Comparison of ENCODE assay signal across 8 cellular contexts in the genomic region with DNA sequence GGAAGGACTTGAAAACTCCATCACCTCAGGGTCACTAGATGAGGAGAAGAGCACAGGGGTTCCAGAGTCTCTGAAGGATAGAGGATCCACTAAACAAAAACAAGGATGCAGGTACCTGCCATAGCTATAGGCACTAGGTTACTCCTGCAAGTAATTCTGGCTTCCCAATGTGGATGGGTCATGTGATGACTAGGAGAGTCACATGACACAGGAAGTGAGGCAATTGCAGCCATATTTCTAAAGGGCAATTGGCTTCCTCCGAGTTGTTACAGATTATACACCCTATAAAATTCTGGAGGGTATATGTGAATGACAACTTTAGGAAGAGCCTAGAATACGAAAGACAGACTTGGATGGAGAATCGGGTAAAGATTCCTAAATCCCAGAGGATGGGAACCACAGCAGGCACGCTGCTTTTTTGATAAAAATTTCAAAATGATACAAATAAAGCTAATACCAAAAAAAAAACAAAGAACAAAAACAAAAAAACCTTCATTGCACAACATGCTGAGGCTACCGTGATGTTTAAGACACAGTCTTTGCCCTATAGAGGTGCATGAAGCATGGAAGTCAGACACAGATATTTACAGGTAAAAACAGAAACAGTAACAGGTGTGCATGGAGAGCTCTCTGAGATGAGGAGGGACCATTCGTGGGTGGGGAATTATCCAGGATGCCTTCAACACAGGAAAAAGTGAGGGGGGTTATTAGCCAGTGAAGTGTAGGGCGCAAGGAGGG. TPM values are rescaled to one million over a fixed set of nuclear protein-coding genes. Genes with fewer than 3 reads are reported as not detected.
A peak's percentile ranks its signal among the peaks of the same experiment; 100 is the strongest.
DNase-seq lines count a peak whose midpoint lies in the region; ATAC-seq, FAIRE-seq and TF ChIP-seq lines count a peak whose summit lies in the region.

No MANE protein-coding gene starts in this region.

- peaks cover 0 to 2% (median 0%) of the 10 kb centered on the region in 3 donors for H3K27me3 Mint-ChIP-seq in CD14-positive monocyte (ENCODE audit: low read depth in 3 of 3)

- peak overlapping the region; percentile 10 for H3K4me3 ChIP-seq in ectodermal cell (ENCODE audit: insufficient read depth, low read depth, low read length)
- peak overlapping the region in 1 of 2 donors; percentile 19 for H3K4me3 ChIP-seq in uterus

- H3K36me3 Mint-ChIP-seq in CD14-positive monocyte, result peaks cover 3 to 11% of the 10 kb centered on the region in 2 donors

- H3K27ac ChIP-seq in ectodermal cell (ENCODE audit: insufficient read depth, low read depth, low read length, poor library complexity, severe bottlenecking) (no peak overlapping the region), uterus (peak overlapping the region; percentile 18 to 24)

- H3K9me3 ChIP-seq in ectodermal cell (ENCODE audit: control insufficient read depth, low read length) (no peaks in the 10 kb centered on the region), uterus (no peaks in the 10 kb centered on the region)

- TF ChIP-seq CTCF in CD14-positive monocyte (IDR thresholded peaks at IDR 0.05) (no peak), uterus (IDR thresholded peaks at IDR 0.05) (no peak)

- WGBS in ectodermal cell, 2 experiments, result 63 to 77% methylated on average over 7 of the region's 7 CpGs

- no peak for DNase-seq in CD14-positive monocyte (ENCODE audit: low spot score)
- DNase-seq in HCEC 1CT, result peak; percentile 62
- DNase-seq in RPMI7951 (ENCODE audit: low read depth), result peak; percentile 58
- peak; percentile 93 for DNase-seq in medulla oblongata (ENCODE audit: extremely low spot score)
- peak; percentile 46 to 72 for DNase-seq in uterus
- no peak for DNase-seq in GM12891 (ENCODE audit: insufficient read length, low spot score)

- no peak for FAIRE-seq in GM12891 (lab: Jason Lieb, UNC)

- H3K27me3 ChIP-seq in ectodermal cell (ENCODE audit: control insufficient read depth, insufficient read depth, low read length, poor library complexity, severe bottlenecking) (no peaks in the 10 kb centered on the region), uterus (no peaks in the 10 kb centered on the region)

- intact Hi-C loops in CD14-positive monocyte (cut with micrococcal nuclease) (no loop called here), uterus (cut with DNase I; ENCODE audit: low total_unique reads) (no loop called here)

- H3K4me1 ChIP-seq in ectodermal cell (ENCODE audit: control insufficient read depth, insufficient read depth, low read length), result no peaks in the 10 kb centered on the region
- H3K4me1 ChIP-seq in uterus, result no peaks in the 10 kb centered on the region

- TF ChIP-seq POLR2A in uterus (IDR thresholded peaks at IDR 0.05), result no peak
- no peak for TF ChIP-seq POLR2A in GM12891 (IDR thresholded peaks at IDR 0.05; ENCODE audit: low read depth, low read length)

- H3K4me1 Mint-ChIP-seq in CD14-positive monocyte, result peaks cover 59% of the 10 kb centered on the region

- H3K36me3 ChIP-seq in ectodermal cell (ENCODE audit: control insufficient read depth, insufficient read depth, low read length) (no peaks in the 10 kb centered on the region), uterus (no peaks in the 10 kb centered on the region)

- H3K9me3 Mint-ChIP-seq in CD14-positive monocyte, result no peaks in the 10 kb centered on the region

- peak overlapping the region; percentile 55 to 62 for H3K4me3 Mint-ChIP-seq in CD14-positive monocyte

- peak overlapping the region; percentile 93 to 98 (median 97) for H3K27ac Mint-ChIP-seq in CD14-positive monocyte

- ATAC-seq in HG03196 (IDR thresholded peaks at IDR 0.05; ENCODE audit: unreplicated experiment), result no peak

TF ChIP-seq in GM12891, 5 proteins besides CTCF, POLR2A, EP300 and RAD21:
- no peak for TF ChIP-seq PAX5 (IDR thresholded peaks at IDR 0.05; ENCODE audit: insufficient read depth, low read length, severe bottlenecking)
- no peak for TF ChIP-seq POU2F2 (IDR thresholded peaks at IDR 0.05; ENCODE audit: low read depth, low read length)
- TF ChIP-seq SPI1 (IDR thresholded peaks at IDR 0.05; ENCODE audit: low read depth, low read length), result no peak
- no peak for TF ChIP-seq TAF1 (IDR thresholded peaks at IDR 0.05; ENCODE audit: low read depth, low read length)
- TF ChIP-seq POLR2AphosphoS5 (IDR thresholded peaks at IDR 0.05; ENCODE audit: low read depth, low read length), result no peak
TF ChIP-seq in GM12891: peak in this region for 0.

RNA-seq across cellular contexts. Expression of a gene that starts 10.5 kb away (rescaled TPM):
- polyA plus RNA-seq in CD14-positive monocyte, result 100 to 1,000 TPM in 1 of 2 donors, 10 to 100 TPM in 1; 86.0 to 101 TPM
- 88.3 and 97.7 TPM in 2 replicates for total RNA-seq in RPMI7951 (2014; rRNA removed; shearing (Covaris generic))
- polyA plus RNA-seq in ectodermal cell (2013, experiment 1 of 4), result 43.3 TPM
- 44.2 TPM for polyA plus RNA-seq in ectodermal cell (2013, experiment 2 of 4)
- 32.1 TPM for polyA plus RNA-seq in ectodermal cell (2013, experiment 3 of 4)
- 36.1 TPM for polyA plus RNA-seq in ectodermal cell (2013, experiment 4 of 4)
- total RNA-seq in uterus, result 10 to 100 TPM in 3 of 4 donors, 1 to 10 TPM in 1; 9.7 to 62.4 (median 26.0) TPM
- 43.0 TPM for polyA plus RNA-seq in GM12891 (2012; ENCODE audit: low read depth, missing spikeins)

RNA-seq across cellular contexts. Expression of a gene that starts 11.3 kb away (rescaled TPM):
- polyA plus RNA-seq in CD14-positive monocyte, result 1 to 10 TPM; 3.2 to 5.3 TPM
- 4.1 and 8.1 TPM in 2 replicates for total RNA-seq in RPMI7951 (2014; rRNA removed; shearing (Covaris generic))
- 56.6 TPM for polyA plus RNA-seq in ectodermal cell (2013, experiment 1 of 4)
- 55.5 TPM for polyA plus RNA-seq in ectodermal cell (2013, experiment 2 of 4)
- polyA plus RNA-seq in ectodermal cell (2013, experiment 3 of 4), result 46.8 TPM
- polyA plus RNA-seq in ectodermal cell (2013, experiment 4 of 4), result 51.5 TPM
- total RNA-seq in uterus, result 100 to 1,000 TPM in 1 of 4 donors, 10 to 100 TPM in 3; 11.8 to 101 (median 38.3) TPM
- 2.8 TPM for polyA plus RNA-seq in GM12891 (2012; ENCODE audit: low read depth, missing spikeins)

RNA-seq across cellular contexts. Expression of a gene that starts 36.3 kb away (rescaled TPM):
- polyA plus RNA-seq in CD14-positive monocyte, result 1 to 10 TPM in 1 of 2 donors, under 1 TPM in 1; 0.87 to 1.9 TPM
- total RNA-seq in RPMI7951 (2014; rRNA removed; shearing (Covaris generic)), result 3.2 and 4.2 TPM in 2 replicates
- 74.1 TPM for polyA plus RNA-seq in ectodermal cell (2013, experiment 1 of 4)
- polyA plus RNA-seq in ectodermal cell (2013, experiment 2 of 4), result 65.2 TPM
- 54.0 TPM for polyA plus RNA-seq in ectodermal cell (2013, experiment 3 of 4)
- polyA plus RNA-seq in ectodermal cell (2013, experiment 4 of 4), result 57.0 TPM
- total RNA-seq in uterus, result 10 to 100 TPM in 2 of 4 donors, 1 to 10 TPM in 2; 5.3 to 28.2 (median 11.7) TPM
- polyA plus RNA-seq in GM12891 (2012; ENCODE audit: low read depth, missing spikeins), result 14.4 TPM

RNA-seq across cellular contexts. Expression of a gene that starts 43.1 kb away (rescaled TPM):
- 10 to 100 TPM; 64.9 to 69.8 TPM for polyA plus RNA-seq in CD14-positive monocyte
- 69.0 and 73.9 TPM in 2 replicates for total RNA-seq in RPMI7951 (2014; rRNA removed; shearing (Covaris generic))
- 69.2 TPM for polyA plus RNA-seq in ectodermal cell (2013, experiment 1 of 4)
- polyA plus RNA-seq in ectodermal cell (2013, experiment 2 of 4), result 64.4 TPM
- 59.6 TPM for polyA plus RNA-seq in ectodermal cell (2013, experiment 3 of 4)
- 69.8 TPM for polyA plus RNA-seq in ectodermal cell (2013, experiment 4 of 4)
- total RNA-seq in uterus, result 10 to 100 TPM in 3 of 4 donors, 1 to 10 TPM in 1; 10.0 to 44.4 (median 29.2) TPM
- polyA plus RNA-seq in GM12891 (2012; ENCODE audit: low read depth, missing spikeins), result 51.5 TPM

RNA-seq across cellular contexts. Expression of a gene that starts 45.4 kb away (rescaled TPM):
- polyA plus RNA-seq in CD14-positive monocyte, result not detected
- total RNA-seq in RPMI7951 (2014; rRNA removed; shearing (Covaris generic)), result 2.3 and 2.9 TPM in 2 replicates
- polyA plus RNA-seq in ectodermal cell (2013, experiment 1 of 4), result 13.7 TPM
- polyA plus RNA-seq in ectodermal cell (2013, experiment 2 of 4), result 15.0 TPM
- 10.9 TPM for polyA plus RNA-seq in ectodermal cell (2013, experiment 3 of 4)
- 12.3 TPM for polyA plus RNA-seq in ectodermal cell (2013, experiment 4 of 4)
- 1 to 10 TPM in 3 of 4 donors, under 1 TPM in 1; 0.26 to 4.6 (median 2.5) TPM for total RNA-seq in uterus
- polyA plus RNA-seq in GM12891 (2012; ENCODE audit: low read depth, missing spikeins), result 0.50 TPM

Comparison
In these comparisons a context has a peak if more than half of its experiments do, and no peak if none do; other contexts are left out.
1. DNase-seq: peak in HCEC 1CT (single experiment), RPMI7951 (single experiment), medulla oblongata (single experiment) and uterus (2 of 2); none in CD14-positive monocyte (single experiment) and GM12891 (single experiment).